2 cellular contexts compared by ENCODE assay signal in genomic region chr7:132347858-132348257, GRCh38.
TF ChIP-seq lines count a peak whose summit lies in the region.

No MANE protein-coding gene starts in this region.

TF ChIP-seq in GM23338, 12 proteins besides CTCF, POLR2A, EP300 and RAD21 (continued from another document):
- TF ChIP-seq ZNF462 (CRISPR knock-in tag; IDR thresholded peaks at IDR 0.05) (no peak), ZNF331 (CRISPR knock-in tag; IDR thresholded peaks at IDR 0.05; ENCODE audit: low read depth) (no peak), POLR2AphosphoS5 (IDR thresholded peaks at IDR 0.05; ENCODE audit: low read depth) (no peak)

TF ChIP-seq in H1, 55 proteins besides CTCF, POLR2A, EP300 and RAD21 (continued from another document):
- TF ChIP-seq, protein P1, sequence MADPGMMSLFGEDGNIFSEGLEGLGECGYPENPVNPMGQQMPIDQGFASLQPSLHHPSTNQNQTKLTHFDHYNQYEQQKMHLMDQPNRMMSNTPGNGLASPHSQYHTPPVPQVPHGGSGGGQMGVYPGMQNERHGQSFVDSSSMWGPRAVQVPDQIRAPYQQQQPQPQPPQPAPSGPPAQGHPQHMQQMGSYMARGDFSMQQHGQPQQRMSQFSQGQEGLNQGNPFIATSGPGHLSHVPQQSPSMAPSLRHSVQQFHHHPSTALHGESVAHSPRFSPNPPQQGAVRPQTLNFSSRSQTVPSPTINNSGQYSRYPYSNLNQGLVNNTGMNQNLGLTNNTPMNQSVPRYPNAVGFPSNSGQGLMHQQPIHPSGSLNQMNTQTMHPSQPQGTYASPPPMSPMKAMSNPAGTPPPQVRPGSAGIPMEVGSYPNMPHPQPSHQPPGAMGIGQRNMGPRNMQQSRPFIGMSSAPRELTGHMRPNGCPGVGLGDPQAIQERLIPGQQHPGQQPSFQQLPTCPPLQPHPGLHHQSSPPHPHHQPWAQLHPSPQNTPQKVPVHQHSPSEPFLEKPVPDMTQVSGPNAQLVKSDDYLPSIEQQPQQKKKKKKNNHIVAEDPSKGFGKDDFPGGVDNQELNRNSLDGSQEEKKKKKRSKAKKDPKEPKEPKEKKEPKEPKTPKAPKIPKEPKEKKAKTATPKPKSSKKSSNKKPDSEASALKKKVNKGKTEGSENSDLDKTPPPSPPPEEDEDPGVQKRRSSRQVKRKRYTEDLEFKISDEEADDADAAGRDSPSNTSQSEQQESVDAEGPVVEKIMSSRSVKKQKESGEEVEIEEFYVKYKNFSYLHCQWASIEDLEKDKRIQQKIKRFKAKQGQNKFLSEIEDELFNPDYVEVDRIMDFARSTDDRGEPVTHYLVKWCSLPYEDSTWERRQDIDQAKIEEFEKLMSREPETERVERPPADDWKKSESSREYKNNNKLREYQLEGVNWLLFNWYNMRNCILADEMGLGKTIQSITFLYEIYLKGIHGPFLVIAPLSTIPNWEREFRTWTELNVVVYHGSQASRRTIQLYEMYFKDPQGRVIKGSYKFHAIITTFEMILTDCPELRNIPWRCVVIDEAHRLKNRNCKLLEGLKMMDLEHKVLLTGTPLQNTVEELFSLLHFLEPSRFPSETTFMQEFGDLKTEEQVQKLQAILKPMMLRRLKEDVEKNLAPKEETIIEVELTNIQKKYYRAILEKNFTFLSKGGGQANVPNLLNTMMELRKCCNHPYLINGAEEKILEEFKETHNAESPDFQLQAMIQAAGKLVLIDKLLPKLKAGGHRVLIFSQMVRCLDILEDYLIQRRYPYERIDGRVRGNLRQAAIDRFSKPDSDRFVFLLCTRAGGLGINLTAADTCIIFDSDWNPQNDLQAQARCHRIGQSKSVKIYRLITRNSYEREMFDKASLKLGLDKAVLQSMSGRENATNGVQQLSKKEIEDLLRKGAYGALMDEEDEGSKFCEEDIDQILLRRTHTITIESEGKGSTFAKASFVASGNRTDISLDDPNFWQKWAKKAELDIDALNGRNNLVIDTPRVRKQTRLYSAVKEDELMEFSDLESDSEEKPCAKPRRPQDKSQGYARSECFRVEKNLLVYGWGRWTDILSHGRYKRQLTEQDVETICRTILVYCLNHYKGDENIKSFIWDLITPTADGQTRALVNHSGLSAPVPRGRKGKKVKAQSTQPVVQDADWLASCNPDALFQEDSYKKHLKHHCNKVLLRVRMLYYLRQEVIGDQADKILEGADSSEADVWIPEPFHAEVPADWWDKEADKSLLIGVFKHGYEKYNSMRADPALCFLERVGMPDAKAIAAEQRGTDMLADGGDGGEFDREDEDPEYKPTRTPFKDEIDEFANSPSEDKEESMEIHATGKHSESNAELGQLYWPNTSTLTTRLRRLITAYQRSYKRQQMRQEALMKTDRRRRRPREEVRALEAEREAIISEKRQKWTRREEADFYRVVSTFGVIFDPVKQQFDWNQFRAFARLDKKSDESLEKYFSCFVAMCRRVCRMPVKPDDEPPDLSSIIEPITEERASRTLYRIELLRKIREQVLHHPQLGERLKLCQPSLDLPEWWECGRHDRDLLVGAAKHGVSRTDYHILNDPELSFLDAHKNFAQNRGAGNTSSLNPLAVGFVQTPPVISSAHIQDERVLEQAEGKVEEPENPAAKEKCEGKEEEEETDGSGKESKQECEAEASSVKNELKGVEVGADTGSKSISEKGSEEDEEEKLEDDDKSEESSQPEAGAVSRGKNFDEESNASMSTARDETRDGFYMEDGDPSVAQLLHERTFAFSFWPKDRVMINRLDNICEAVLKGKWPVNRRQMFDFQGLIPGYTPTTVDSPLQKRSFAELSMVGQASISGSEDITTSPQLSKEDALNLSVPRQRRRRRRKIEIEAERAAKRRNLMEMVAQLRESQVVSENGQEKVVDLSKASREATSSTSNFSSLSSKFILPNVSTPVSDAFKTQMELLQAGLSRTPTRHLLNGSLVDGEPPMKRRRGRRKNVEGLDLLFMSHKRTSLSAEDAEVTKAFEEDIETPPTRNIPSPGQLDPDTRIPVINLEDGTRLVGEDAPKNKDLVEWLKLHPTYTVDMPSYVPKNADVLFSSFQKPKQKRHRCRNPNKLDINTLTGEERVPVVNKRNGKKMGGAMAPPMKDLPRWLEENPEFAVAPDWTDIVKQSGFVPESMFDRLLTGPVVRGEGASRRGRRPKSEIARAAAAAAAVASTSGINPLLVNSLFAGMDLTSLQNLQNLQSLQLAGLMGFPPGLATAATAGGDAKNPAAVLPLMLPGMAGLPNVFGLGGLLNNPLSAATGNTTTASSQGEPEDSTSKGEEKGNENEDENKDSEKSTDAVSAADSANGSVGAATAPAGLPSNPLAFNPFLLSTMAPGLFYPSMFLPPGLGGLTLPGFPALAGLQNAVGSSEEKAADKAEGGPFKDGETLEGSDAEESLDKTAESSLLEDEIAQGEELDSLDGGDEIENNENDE (IDR thresholded peaks at IDR 0.05; ENCODE audit: insufficient replicate concordance, low read length) = no peak
- TF ChIP-seq SRF (IDR thresholded peaks at IDR 0.05; ENCODE audit: low read depth, low read length) (no peak), POLR2AphosphoS5 (IDR thresholded peaks at IDR 0.05; ENCODE audit: low read depth, low read length) (no peak), GABPA (IDR thresholded peaks at IDR 0.05; ENCODE audit: borderline replicate concordance, insufficient read depth, low read length) (no peak), TCF12 (IDR thresholded peaks at IDR 0.05; ENCODE audit: low read depth, low read length) (no peak), KDM5A (IDR thresholded peaks at IDR 0.05; ENCODE audit: low read length) (no peak), MAFK (IDR thresholded peaks at IDR 0.05; ENCODE audit: low read depth, low read length) (no peak), E2F6 (IDR thresholded peaks at IDR 0.05) (no peak), TAF7 (optimal IDR thresholded peaks at IDR 0.05; ENCODE audit: borderline replicate concordance, low read depth, low read length) (no peak), BCL11A (IDR thresholded peaks at IDR 0.05; ENCODE audit: low read depth in 2 of 2, low read length in 2 of 2) (no peak), CBX8 (IDR thresholded peaks at IDR 0.05; ENCODE audit: borderline replicate concordance, low read depth, low read length) (no peak)
